Comparison of ENCODE assay signal across 8 cellular contexts in the genomic region with DNA sequence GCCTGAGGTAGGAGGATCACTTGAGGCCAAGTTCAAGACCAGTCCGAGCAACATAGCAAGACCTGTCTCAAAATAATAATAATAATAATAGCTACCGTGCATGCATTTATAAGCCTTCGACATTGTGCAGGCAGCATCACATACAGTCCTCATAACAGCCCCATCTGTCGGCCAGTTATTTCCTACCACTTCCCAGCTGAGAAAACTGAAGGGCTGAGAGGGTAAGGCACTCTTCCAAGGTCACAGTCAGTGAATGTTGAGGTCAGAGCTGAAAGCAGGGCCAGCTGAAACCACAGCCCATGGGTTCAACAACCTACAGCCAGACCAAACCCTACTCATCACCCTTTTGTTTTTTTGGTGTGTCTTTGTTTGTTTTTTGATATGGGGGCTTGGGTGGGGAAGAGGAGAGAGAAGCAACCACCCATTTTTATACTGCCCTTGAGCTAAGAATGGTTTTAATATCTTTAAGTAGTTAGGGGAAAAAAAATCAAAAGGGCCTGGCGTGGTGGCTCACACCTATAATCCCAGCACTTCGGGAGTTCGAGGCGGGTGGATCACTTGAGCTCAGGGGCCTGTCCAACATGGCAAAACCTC. TPM values are rescaled to one million over a fixed set of nuclear protein-coding genes. Genes with fewer than 3 reads are reported as not detected.
A peak's percentile ranks its signal among the peaks of the same experiment; 100 is the strongest.
DNase-seq lines count a peak whose midpoint lies in the region; ATAC-seq, FAIRE-seq and TF ChIP-seq lines count a peak whose summit lies in the region.

No MANE protein-coding gene starts in this region.

- peak; percentile 44 for TF ChIP-seq CTCF in epithelial cell of esophagus (IDR thresholded peaks at IDR 0.05; ENCODE audit: insufficient read depth, low read depth, low read length, missing control alignments)
- peak; percentile 36 for TF ChIP-seq CTCF in natural killer cell (IDR thresholded peaks at IDR 0.05)

- H3K27ac Mint-ChIP-seq in CD4-positive, CD25-positive, alpha-beta regulatory T cell, result no peak overlapping the region
- no peak overlapping the region for H3K27ac Mint-ChIP-seq in natural killer cell

- H3K4me1 ChIP-seq in CD4-positive, CD25-positive, alpha-beta regulatory T cell (ENCODE audit: control insufficient read depth, insufficient read depth, low read length, poor library complexity, severe bottlenecking), result no peaks in the 10 kb centered on the region

- no peaks in the 10 kb centered on the region for H3K9me3 Mint-ChIP-seq in CD4-positive, CD25-positive, alpha-beta regulatory T cell
- H3K9me3 Mint-ChIP-seq in natural killer cell, result no peaks in the 10 kb centered on the region

- H3K36me3 ChIP-seq in CD4-positive, CD25-positive, alpha-beta regulatory T cell (ENCODE audit: control insufficient read depth, insufficient read depth, low read length), result no peaks in the 10 kb centered on the region

- no peaks in the 10 kb centered on the region for H3K27me3 ChIP-seq in CD4-positive, CD25-positive, alpha-beta regulatory T cell (ENCODE audit: control insufficient read depth, insufficient read depth, low read length)

- no peak overlapping the region for H3K27ac ChIP-seq in CD4-positive, CD25-positive, alpha-beta regulatory T cell (ENCODE audit: insufficient read depth, low read length, poor library complexity, severe bottlenecking)

- H3K36me3 Mint-ChIP-seq in CD4-positive, CD25-positive, alpha-beta regulatory T cell, result no peaks in the 10 kb centered on the region
- H3K36me3 Mint-ChIP-seq in natural killer cell, result no peaks in the 10 kb centered on the region

- ATAC-seq in CD4-positive, CD25-positive, alpha-beta regulatory T cell (ENCODE audit: low read depth in 2 of 2), result peak in 1 of 2 donors; percentile 62
- ATAC-seq in natural killer cell (peak; percentile 58 to 77 (median 74)), GM21723 (IDR thresholded peaks at IDR 0.05; ENCODE audit: unreplicated experiment) (no peak), GM18868 (IDR thresholded peaks at IDR 0.05; ENCODE audit: unreplicated experiment) (no peak)

- peaks cover 0 to 4% (median 1%) of the 10 kb centered on the region in 4 donors for H3K4me1 Mint-ChIP-seq in CD4-positive, CD25-positive, alpha-beta regulatory T cell
- peaks cover 4 to 5% of the 10 kb centered on the region in 2 donors for H3K4me1 Mint-ChIP-seq in natural killer cell

- FAIRE-seq in GM19239 (lab: Jason Lieb, UNC), result peak; percentile 92

- no peak overlapping the region for H3K4me3 ChIP-seq in CD4-positive, CD25-positive, alpha-beta regulatory T cell (ENCODE audit: low read depth, low read length)
- no peak overlapping the region for H3K4me3 ChIP-seq in epithelial cell of esophagus (ENCODE audit: low read length)

- peaks cover 13% of the 10 kb centered on the region for H3K27me3 Mint-ChIP-seq in CD4-positive, CD25-positive, alpha-beta regulatory T cell
- H3K27me3 Mint-ChIP-seq in natural killer cell (ENCODE audit: low read depth in 2 of 2), result peaks cover 0 to 2% of the 10 kb centered on the region in 2 donors

- peak in 2 of 3 donors; percentile 24 to 45 for DNase-seq in CD4-positive, CD25-positive, alpha-beta regulatory T cell
- DNase-seq in GM19239 (ENCODE audit: insufficient read length, low spot score), result peak; percentile 29
- DNase-seq in RPMI8226, result peak; percentile 72
- peak; percentile 50 for DNase-seq in epithelial cell of esophagus (ENCODE audit: low read depth)
- no peak for DNase-seq in natural killer cell
- no peak for DNase-seq in amniotic stem cell (lab: John Stamatoyannopoulos, UW)

- H3K9me3 ChIP-seq in CD4-positive, CD25-positive, alpha-beta regulatory T cell (ENCODE audit: control insufficient read depth in 2 of 2, low read length in 2 of 2), result no peaks in the 10 kb centered on the region

- intact Hi-C loops in natural killer cell (cut with micrococcal nuclease), result loop anchor here (1.0 kb wide), 1 partner anchor 98 kb away; no protein-coding TSS in a partner anchor

- H3K4me3 Mint-ChIP-seq in CD4-positive, CD25-positive, alpha-beta regulatory T cell, result no peak overlapping the region
- no peak overlapping the region for H3K4me3 Mint-ChIP-seq in natural killer cell

RNA-seq across cellular contexts. Expression of a gene that starts 16.8 kb away (rescaled TPM):
- 54.1 TPM for total RNA-seq in CD4-positive, CD25-positive, alpha-beta regulatory T cell
- 10 to 100 TPM; 19.5 to 24.5 (median 21.3) TPM for polyA plus RNA-seq in CD4-positive, CD25-positive, alpha-beta regulatory T cell
- total RNA-seq in natural killer cell, result 10 to 100 TPM; 73.2 to 74.8 (median 74.4) TPM

RNA-seq across cellular contexts. Expression of a gene that starts 52.1 kb away (rescaled TPM):
- 85.5 TPM for total RNA-seq in CD4-positive, CD25-positive, alpha-beta regulatory T cell
- polyA plus RNA-seq in CD4-positive, CD25-positive, alpha-beta regulatory T cell, result 10 to 100 TPM; 66.4 to 88.1 (median 75.9) TPM
- total RNA-seq in natural killer cell, result 100 to 1,000 TPM in 1 of 3 donors, 10 to 100 TPM in 2; 89.5 to 106 (median 91.4) TPM

RNA-seq across cellular contexts. Expression of a gene that starts 52.5 kb away (rescaled TPM):
- total RNA-seq in CD4-positive, CD25-positive, alpha-beta regulatory T cell, result 6.9 TPM
- polyA plus RNA-seq in CD4-positive, CD25-positive, alpha-beta regulatory T cell, result 10 to 100 TPM; 34.2 to 43.1 (median 36.9) TPM
- total RNA-seq in natural killer cell, result 10 to 100 TPM in 1 of 3 donors, 1 to 10 TPM in 2; 6.1 to 13.1 (median 9.0) TPM

Comparison
In these comparisons a context has a peak if more than half of its experiments do, and no peak if none do; other contexts are left out.
1. ATAC-seq: peak in natural killer cell (3 of 3); none in GM21723 (single experiment) and GM18868 (single experiment).
2. DNase-seq: peak in CD4-positive, CD25-positive, alpha-beta regulatory T cell (2 of 3), GM19239 (single experiment), RPMI8226 (single experiment) and epithelial cell of esophagus (single experiment); none in natural killer cell (single experiment) and amniotic stem cell (single experiment).